Comparison of ENCODE assay signal across 1 cellular context in genomic region chr5:34838785-34839714, GRCh38.
A peak's percentile ranks its signal among the peaks of the same experiment; 100 is the strongest.
TF ChIP-seq lines count a peak whose summit lies in the region.

Gene TTC23L (plus strand): TSS chr5:34839164. CDS start chr5:34840672, 1,508 bp downstream.

TF ChIP-seq in HepG2, 621 proteins besides CTCF, POLR2A, EP300 and RAD21 (continued from another document and continues in another):
- peak; percentile 19; the same call in 1 of the 2 replicates for TF ChIP-seq FOXO1 (CRISPR knock-in tag; IDR thresholded peaks at IDR 0.05)
- no peak for TF ChIP-seq PLSCR1 (CRISPR knock-in tag; IDR thresholded peaks at IDR 0.05; ENCODE audit: borderline replicate concordance)
- TF ChIP-seq NFE2 (CRISPR knock-in tag; IDR thresholded peaks at IDR 0.05), result no peak
- TF ChIP-seq KDM3A (CRISPR knock-in tag; IDR thresholded peaks at IDR 0.05; ENCODE audit: low read depth), result peak; percentile 91
- peak; percentile 88 for TF ChIP-seq ZMYM2 (CRISPR knock-in tag; IDR thresholded peaks at IDR 0.05)
- no peak for TF ChIP-seq ATF3 (CRISPR knock-in tag; IDR thresholded peaks at IDR 0.05)
- TF ChIP-seq TRIM22 (IDR thresholded peaks at IDR 0.05), result no peak
- TF ChIP-seq ZNF879 (CRISPR knock-in tag; IDR thresholded peaks at IDR 0.05), result no peak
- peak; percentile 94 for TF ChIP-seq ZNF451 (CRISPR knock-in tag; IDR thresholded peaks at IDR 0.05)
- peak; percentile 59; the same call in 1 of the 2 replicates for TF ChIP-seq RELA (CRISPR knock-in tag; IDR thresholded peaks at IDR 0.05)
- TF ChIP-seq KLF16 (CRISPR knock-in tag; IDR thresholded peaks at IDR 0.05), result peak; percentile 57 to 78; a peak in 2 of 4 replicates
- no peak for TF ChIP-seq SOX6 (IDR thresholded peaks at IDR 0.05)
- TF ChIP-seq SOX6 (CRISPR knock-in tag; IDR thresholded peaks at IDR 0.05), result peak; percentile 90
- peak; percentile 87 for TF ChIP-seq ZSCAN21 (CRISPR knock-in tag; IDR thresholded peaks at IDR 0.05; ENCODE audit: borderline replicate concordance)
- TF ChIP-seq BRD4 (CRISPR knock-in tag; IDR thresholded peaks at IDR 0.05), result 0 out of 2 replicates have a peak, but pooled peaks have one; percentile 66
- TF ChIP-seq ZNF543 (CRISPR knock-in tag; IDR thresholded peaks at IDR 0.05), result peak; percentile 95
- TF ChIP-seq ETV6 (CRISPR knock-in tag; conservative IDR thresholded peaks at IDR 0.05), result peak; percentile 72; the same call in 1 of the 2 replicates
- peak; percentile 91 for TF ChIP-seq HOXA3 (CRISPR knock-in tag; IDR thresholded peaks at IDR 0.05)
- no peak for TF ChIP-seq IKZF1 (IDR thresholded peaks at IDR 0.05)
- TF ChIP-seq TRAFD1 (CRISPR knock-in tag; IDR thresholded peaks at IDR 0.05; ENCODE audit: borderline replicate concordance), result no peak
- peak; percentile 38 for TF ChIP-seq HNRNPK (IDR thresholded peaks at IDR 0.05; ENCODE audit: low read depth, low read length, poor library complexity, severe bottlenecking)
- no peak for TF ChIP-seq ARHGAP35 (CRISPR knock-in tag; IDR thresholded peaks at IDR 0.05; ENCODE audit: borderline replicate concordance)
- TF ChIP-seq HOMEZ (CRISPR knock-in tag; IDR thresholded peaks at IDR 0.05; ENCODE audit: low read depth), result peak; percentile 55; the same call in 1 of the 2 replicates
- TF ChIP-seq NCOA5 (CRISPR knock-in tag; IDR thresholded peaks at IDR 0.05), result no peak
- TF ChIP-seq ZNF12 (CRISPR knock-in tag; IDR thresholded peaks at IDR 0.05), result peak; percentile 37; the same call in 1 of the 2 replicates
- TF ChIP-seq ZBTB2 (CRISPR knock-in tag; IDR thresholded peaks at IDR 0.05; ENCODE audit: low read depth), result no peak
- TF ChIP-seq ZNF629 (CRISPR knock-in tag; conservative IDR thresholded peaks at IDR 0.05), result peak; percentile 56; the same call in 1 of the 2 replicates
- no peak for TF ChIP-seq IRF1 (CRISPR knock-in tag; IDR thresholded peaks at IDR 0.05; ENCODE audit: low read depth)
- TF ChIP-seq THAP11 (CRISPR knock-in tag; IDR thresholded peaks at IDR 0.05), result peak; percentile 84
- TF ChIP-seq ZNF850 (CRISPR knock-in tag; conservative IDR thresholded peaks at IDR 0.05), result no peak
- TF ChIP-seq LCORL (IDR thresholded peaks at IDR 0.05), result no peak
- peak; percentile 73; the same call in 1 of the 2 replicates for TF ChIP-seq LCORL (CRISPR knock-in tag; IDR thresholded peaks at IDR 0.05)
- TF ChIP-seq ZNF280B (CRISPR knock-in tag; IDR thresholded peaks at IDR 0.05; ENCODE audit: borderline replicate concordance), result no peak; the same call in 1 of the 2 replicates
- TF ChIP-seq PPARG (CRISPR knock-in tag; conservative IDR thresholded peaks at IDR 0.05), result peak; percentile 69
- TF ChIP-seq ZNF558 (CRISPR knock-in tag; IDR thresholded peaks at IDR 0.05; ENCODE audit: borderline replicate concordance), result peak; percentile 77; the same call in 1 of the 2 replicates
- TF ChIP-seq PRMT3 (CRISPR knock-in tag; IDR thresholded peaks at IDR 0.05; ENCODE audit: borderline replicate concordance, low read depth), result no peak; the same call in 1 of the 2 replicates
- no peak; the same call in 1 of the 2 replicates for TF ChIP-seq ZNF878 (CRISPR knock-in tag; IDR thresholded peaks at IDR 0.05)
- TF ChIP-seq PHB2 (IDR thresholded peaks at IDR 0.05; ENCODE audit: partially characterized antibody), result no peak
- no peak for TF ChIP-seq NBN (conservative IDR thresholded peaks at IDR 0.05)
- peak; percentile 63; the same call in 1 of the 2 replicates for TF ChIP-seq ZNF740 (CRISPR knock-in tag; IDR thresholded peaks at IDR 0.05)
- peak; percentile 83; the same call in 1 of the 2 replicates for TF ChIP-seq ZNF256 (CRISPR knock-in tag; conservative IDR thresholded peaks at IDR 0.05)
- 0 out of 2 replicates have a peak, but pooled peaks have one; percentile 29 for TF ChIP-seq ZNF331 (CRISPR knock-in tag; IDR thresholded peaks at IDR 0.05)
- no peak for TF ChIP-seq FOXP1 (IDR thresholded peaks at IDR 0.05)
- no peak for TF ChIP-seq FOXP1 (CRISPR knock-in tag; IDR thresholded peaks at IDR 0.05)
- TF ChIP-seq DNMT3B (CRISPR knock-in tag; conservative IDR thresholded peaks at IDR 0.05), result no peak
- no peak for TF ChIP-seq ZNF615 (CRISPR knock-in tag; IDR thresholded peaks at IDR 0.05; ENCODE audit: borderline replicate concordance)
- TF ChIP-seq ZNF24 (IDR thresholded peaks at IDR 0.05), result no peak
- TF ChIP-seq ZFP36 (IDR thresholded peaks at IDR 0.05; ENCODE audit: borderline replicate concordance, low read depth, low read length, partially characterized antibody), result no peak
- TF ChIP-seq ZNF780A (CRISPR knock-in tag; IDR thresholded peaks at IDR 0.05), result no peak
- TF ChIP-seq EEA1 (CRISPR knock-in tag; IDR thresholded peaks at IDR 0.05; ENCODE audit: borderline replicate concordance), result no peak
- no peak for TF ChIP-seq DDIT3 (CRISPR knock-in tag; IDR thresholded peaks at IDR 0.05)
- 0 out of 2 replicates have a peak, but pooled peaks have one; percentile 44 for TF ChIP-seq JUND (CRISPR knock-in tag; IDR thresholded peaks at IDR 0.05)
- TF ChIP-seq ZNF710 (CRISPR knock-in tag; IDR thresholded peaks at IDR 0.05; ENCODE audit: borderline replicate concordance), result peak; percentile 86
- TF ChIP-seq DR1 (CRISPR knock-in tag; IDR thresholded peaks at IDR 0.05), result peak; percentile 91
- no peak for TF ChIP-seq ZNF18 (CRISPR knock-in tag; IDR thresholded peaks at IDR 0.05; ENCODE audit: insufficient replicate concordance)
- TF ChIP-seq ZNF362 (CRISPR knock-in tag; IDR thresholded peaks at IDR 0.05; ENCODE audit: borderline replicate concordance), result peak; percentile 65; the same call in 1 of the 2 replicates
- TF ChIP-seq SRSF1 (optimal IDR thresholded peaks at IDR 0.05; ENCODE audit: low read depth, low read length), result no peak
